16 cellular contexts compared by ENCODE assay signal in genomic region chr20:24843443-24843715, GRCh38.
DNase-seq lines count a peak whose midpoint lies in the region; ATAC-seq and TF ChIP-seq lines count a peak whose summit lies in the region.
"Had no signal": no experiment of that assay in that cellular context is flagged by ENCODE, and none has a peak within 500 bp of the region (broad histone marks: within the 10 kb centered on the region; RNA-seq: fewer than 3 reads in every experiment).

No MANE protein-coding gene starts in this region.

- H3K4me2 ChIP-seq in BLaER1 (peak overlapping the region; percentile 76), osteoblast (ENCODE audit: insufficient read depth, low read length) (no peak overlapping the region)
- H3K4me2 ChIP-seq: GM23338 had no signal

- peaks cover 11% of the 10 kb centered on the region for H3K9me3 ChIP-seq in BLaER1
- peaks cover 0 to 3% (median 1%) of the 10 kb centered on the region in 4 donors for H3K9me3 ChIP-seq in sigmoid colon
- H3K9me3 ChIP-seq in osteoblast (ENCODE audit: low read depth, low read length), result no peaks in the 10 kb centered on the region

- no peak overlapping the region for H2AFZ ChIP-seq in osteoblast (ENCODE audit: low read length)

- intact Hi-C loops in sigmoid colon (cut with DNase I), result no loop called here

- peak; percentile 19 for ATAC-seq in GM19351 (IDR thresholded peaks at IDR 0.05; ENCODE audit: unreplicated experiment)
- peak; percentile 17 for ATAC-seq in HG02798 (IDR thresholded peaks at IDR 0.05; ENCODE audit: poor library complexity, unreplicated experiment)
- ATAC-seq in HG03439 (IDR thresholded peaks at IDR 0.05; ENCODE audit: unreplicated experiment), result peak; percentile 18
- ATAC-seq: GM23338, heart right ventricle had no signal

- peaks cover 51% of the 10 kb centered on the region for H3K4me1 ChIP-seq in BLaER1
- H3K4me1 ChIP-seq in sigmoid colon, result no peaks in the 10 kb centered on the region
- no peaks in the 10 kb centered on the region for H3K4me1 ChIP-seq in osteoblast (ENCODE audit: insufficient read depth, low read length)

- no peaks in the 10 kb centered on the region for H3K79me2 ChIP-seq in osteoblast (ENCODE audit: insufficient read depth, low read length)

- no peaks in the 10 kb centered on the region for H3K27me3 ChIP-seq in BLaER1
- no peaks in the 10 kb centered on the region for H3K27me3 ChIP-seq in sigmoid colon
- H3K27me3 ChIP-seq in osteoblast (ENCODE audit: insufficient read depth, low read length), result peaks cover 9% of the 10 kb centered on the region

- H3K27ac ChIP-seq in BLaER1 (no peak overlapping the region), sigmoid colon (no peak overlapping the region), osteoblast (ENCODE audit: low read depth, low read length) (no peak overlapping the region)
- H3K27ac ChIP-seq: heart right ventricle had no signal

- TF ChIP-seq CTCF in sigmoid colon (IDR thresholded peaks at IDR 0.05), result no peak
- TF ChIP-seq CTCF in osteoblast (IDR thresholded peaks at IDR 0.05; ENCODE audit: extremely low read depth, low read depth, low read length), result no peak

- no peak overlapping the region for H3K4me3 ChIP-seq in BLaER1
- H3K4me3 ChIP-seq in sigmoid colon, result no peak overlapping the region
- no peak overlapping the region for H3K4me3 ChIP-seq in osteoblast (ENCODE audit: insufficient read depth, low read length)
- H3K4me3 ChIP-seq: GM23338, heart right ventricle had no signal

- WGBS in sigmoid colon, 2 donors, result 72 to 85% methylated on average over 1 of the region's 1 CpG

- H3K36me3 ChIP-seq in BLaER1 (no peaks in the 10 kb centered on the region), sigmoid colon (no peaks in the 10 kb centered on the region), osteoblast (ENCODE audit: insufficient read depth, low read length) (no peaks in the 10 kb centered on the region)
- H3K36me3 ChIP-seq: heart right ventricle had no signal

- H3K9ac ChIP-seq in BLaER1, result no peak overlapping the region

- TF ChIP-seq EP300 in sigmoid colon (IDR thresholded peaks at IDR 0.05), result no peak

- DNase-seq in sigmoid colon, result no peak
- DNase-seq in osteoblast (ENCODE audit: insufficient read length, low spot score, missing footprints), result no peak
- DNase-seq in NCI-H446 (lab: John Stamatoyannopoulos, UW), result no peak
- no peak for DNase-seq in Kasumi-1 (lab: John Stamatoyannopoulos, UW)
- DNase-seq: activated effector memory CD4-positive, alpha-beta T cell treated with anti-CD3 and anti-CD28 coated beads, Interleukin-2, amount 50 U/mL, for 16 hours; amniotic stem cell; DND-41; heart right ventricle; NCI-H187; NCI-H510A treated with DMSO at 0.1 percent for 48 hours; T-helper 9 cell had no signal

- H4K20me1 ChIP-seq in BLaER1 (no peaks in the 10 kb centered on the region), osteoblast (ENCODE audit: insufficient read depth, low read length) (no peaks in the 10 kb centered on the region)

- TF ChIP-seq POLR2A in sigmoid colon (IDR thresholded peaks at IDR 0.05), result no peak
